8 cellular contexts compared by ENCODE assay signal in the genomic region with DNA sequence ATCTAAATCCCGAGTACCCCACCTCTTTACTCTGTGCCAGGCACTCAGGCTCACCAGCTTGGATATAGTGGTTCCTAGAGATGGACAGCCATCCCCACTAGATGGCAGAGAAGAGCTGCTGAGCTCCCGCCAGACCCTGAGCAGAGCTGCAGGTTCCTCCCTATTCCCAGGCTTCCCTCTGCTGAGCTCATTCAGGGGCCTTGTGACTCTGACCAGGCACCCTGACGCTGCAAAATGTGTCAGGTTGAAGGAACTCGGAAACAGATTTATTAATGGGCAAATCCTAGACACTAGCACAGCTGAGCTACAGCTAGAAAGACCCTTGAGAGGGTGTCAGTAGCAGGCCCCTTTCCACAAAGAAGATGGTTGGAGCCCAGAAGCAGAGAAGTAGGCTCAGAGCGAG. TPM values are rescaled to one million over a fixed set of nuclear protein-coding genes. Genes with fewer than 3 reads are reported as not detected.
DNase-seq lines count a peak whose midpoint lies in the region; ATAC-seq and TF ChIP-seq lines count a peak whose summit lies in the region.

No MANE protein-coding gene starts in this region.

- H3K36me3 ChIP-seq in kidney epithelial cell (ENCODE audit: control insufficient read depth, insufficient read depth, low read length), result peaks cover 2% of the 10 kb centered on the region

- ATAC-seq in HG03095 (IDR thresholded peaks at IDR 0.05; ENCODE audit: unreplicated experiment), result peak; percentile 71
- peak; percentile 91 for ATAC-seq in WTC11

- H3K4me1 Mint-ChIP-seq in WTC11, result peaks cover 42% of the 10 kb centered on the region
- H3K4me1 Mint-ChIP-seq in chondrocyte (ENCODE audit: low read depth), result peaks cover 45% of the 10 kb centered on the region

- H3K9me3 Mint-ChIP-seq in WTC11 (no peaks in the 10 kb centered on the region), chondrocyte (ENCODE audit: low read depth) (no peaks in the 10 kb centered on the region)

- peak; percentile 47 for DNase-seq in NK-92 treated with Interleukin-12 subunit alpha and Interleukin-12 subunit beta, amount 100 ng/mL, for 24 hours (lab: John Stamatoyannopoulos, UW)
- DNase-seq in NK-92 (lab: John Stamatoyannopoulos, UW; ENCODE audit: unreplicated experiment) (no peak), NCI-H2196 treated with DMSO at 0.1 percent for 48 hours (lab: John Stamatoyannopoulos, UW; ENCODE audit: unreplicated experiment) (peak; percentile 88), WTC11 (ENCODE audit: low spot score) (peak; percentile 76), chondrocyte (ENCODE audit: low spot score) (no peak), kidney epithelial cell (ENCODE audit: low read depth) (peak; percentile 91)
- DNase-seq in stimulated activated CD4-positive, alpha-beta T cell treated with anti-CD3 and anti-CD28 coated beads, Interleukin-12 subunit alpha, Interleukin-12 subunit beta, amount 100 ng/mL, for 48 hours (ENCODE audit: low read depth in 2 of 3, low spot score in 1 of 3), result peak; percentile 15 to 37 (median 26)

- no peak overlapping the region for H3K4me3 ChIP-seq in kidney epithelial cell (ENCODE audit: low read depth, low read length)

- H3K4me3 Mint-ChIP-seq in WTC11 (no peak overlapping the region), chondrocyte (ENCODE audit: unreplicated experiment) (no peak overlapping the region)

- H3K27ac Mint-ChIP-seq in WTC11 (peak overlapping the region; percentile 28; the same call in 1 of the 2 replicates), chondrocyte (ENCODE audit: unreplicated experiment) (peak overlapping the region; percentile 96)

- POLR2A ChIA-PET in WTC11 (lab: Charles Lee), result interaction anchor here (1.1 kb wide), 1 partner anchor 136 kb away, joined by 3 read pairs; no protein-coding TSS in a partner anchor

- peaks cover 9% of the 10 kb centered on the region for H3K36me3 Mint-ChIP-seq in WTC11
- peaks cover 7% of the 10 kb centered on the region for H3K36me3 Mint-ChIP-seq in chondrocyte (ENCODE audit: low read depth)

- TF ChIP-seq CTCF in WTC11 (IDR thresholded peaks at IDR 0.05) (peak; percentile 69), chondrocyte (IDR thresholded peaks at IDR 0.05) (peak; percentile 97), kidney epithelial cell (IDR thresholded peaks at IDR 0.05; ENCODE audit: insufficient read depth, low read length, poor library complexity, severe bottlenecking) (peak; percentile 92)

- no peaks in the 10 kb centered on the region for H3K27me3 ChIP-seq in kidney epithelial cell (ENCODE audit: control insufficient read depth, insufficient read depth, low read length)

- H3K27me3 Mint-ChIP-seq in WTC11 (ENCODE audit: low read depth) (no peaks in the 10 kb centered on the region; the same call in none of the 2 replicates), chondrocyte (ENCODE audit: low read depth) (no peaks in the 10 kb centered on the region)

- CTCF ChIA-PET in WTC11 (lab: Charles Lee), result interaction anchor here (0.6 to 2.3 kb wide), 70 partner anchors 9 to 512 kb away, joined by 3 to 84 read pairs (median 6); partner anchors contain the start of genes EFCAB12, H1-8, IFT122 and MBD4

TF ChIP-seq in WTC11, 78 proteins besides CTCF, POLR2A, EP300 and RAD21 (continues in another document):
- no peak for TF ChIP-seq ZNF512 (CRISPR knock-in tag; IDR thresholded peaks at IDR 0.05; ENCODE audit: borderline replicate concordance)
- no peak for TF ChIP-seq ATF1 (CRISPR knock-in tag; IDR thresholded peaks at IDR 0.05)
- no peak for TF ChIP-seq NR1H2 (CRISPR knock-in tag; IDR thresholded peaks at IDR 0.05)
- no peak for TF ChIP-seq JUN (CRISPR knock-in tag; IDR thresholded peaks at IDR 0.05)
- TF ChIP-seq TEAD4 (CRISPR knock-in tag; IDR thresholded peaks at IDR 0.05), result no peak
- TF ChIP-seq ZNF317 (CRISPR knock-in tag; IDR thresholded peaks at IDR 0.05; ENCODE audit: borderline replicate concordance, low read depth), result no peak
- no peak for TF ChIP-seq ELF4 (CRISPR knock-in tag; IDR thresholded peaks at IDR 0.05; ENCODE audit: low read depth)
- no peak for TF ChIP-seq PRDM15 (CRISPR knock-in tag; IDR thresholded peaks at IDR 0.05)
- no peak for TF ChIP-seq ATF3 (CRISPR knock-in tag; conservative IDR thresholded peaks at IDR 0.05)
- no peak for TF ChIP-seq ERG (CRISPR knock-in tag; IDR thresholded peaks at IDR 0.05)

RNA-seq across cellular contexts. Expression of gene RHO, which starts 38.2 kb away (rescaled TPM):
- total RNA-seq in WTC11 (2021) (not detected in 3 replicates), chondrocyte (not detected in 3 replicates), kidney epithelial cell (not detected in 2 replicates)

RNA-seq across cellular contexts. Expression of gene IFT122, which starts 50.2 kb away (rescaled TPM):
- total RNA-seq in WTC11 (2021), result 21.6 to 24.2 TPM (median 22.8 TPM) in 3 replicates
- 16.2 to 29.1 TPM (median 17.5 TPM) in 3 replicates for total RNA-seq in chondrocyte
- 9.1 and 27.2 TPM in 2 replicates for total RNA-seq in kidney epithelial cell

RNA-seq across cellular contexts. Expression of gene MBD4, which starts 50.5 kb away (rescaled TPM):
- 31.4 to 36.9 TPM (median 33.0 TPM) in 3 replicates for total RNA-seq in WTC11 (2021)
- 20.0 to 29.5 TPM (median 20.6 TPM) in 3 replicates for total RNA-seq in chondrocyte
- total RNA-seq in kidney epithelial cell, result 12.3 and 23.9 TPM in 2 replicates

RNA-seq across cellular contexts. Expression of gene H1-8, which starts 52.7 kb away (rescaled TPM):
- total RNA-seq in WTC11 (2021) (not detected in 3 replicates), chondrocyte (not detected in 3 replicates), kidney epithelial cell (not detected in 2 replicates)

Comparison
In these comparisons a context has a peak if more than half of its experiments do, and no peak if none do; other contexts are left out.
1. DNase-seq: peak in NK-92 treated with Interleukin-12 subunit alpha and Interleukin-12 subunit beta, amount 100 ng/mL, for 24 hours (single experiment), NCI-H2196 treated with DMSO at 0.1 percent for 48 hours (single experiment), WTC11 (single experiment), kidney epithelial cell (single experiment) and stimulated activated CD4-positive, alpha-beta T cell treated with anti-CD3 and anti-CD28 coated beads, Interleukin-12 subunit alpha, Interleukin-12 subunit beta, amount 100 ng/mL, for 48 hours (3 of 3); none in NK-92 (single experiment) and chondrocyte (single experiment).
2. Peak in every context shown above with its lines, with median percentiles within 50 percentile points of each other: CTCF ChIP-seq.